In genomic region chr1:145215061-145215460, GRCh38 we compare ENCODE assay signal across 9 cellular contexts. TPM values are rescaled to one million over a fixed set of nuclear protein-coding genes. Genes with fewer than 3 reads are reported as not detected.
DNase-seq lines count a peak whose midpoint lies in the region; TF ChIP-seq lines count a peak whose summit lies in the region.
"Not testable (repeated sequence)": the region's sequence is repeated elsewhere in the genome, so short reads cannot be mapped to it uniquely, and the experiment has no call there.
"Had no signal": no experiment of that assay in that cellular context is flagged by ENCODE, and none has a peak within 500 bp of the region (broad histone marks: within the 10 kb centered on the region; RNA-seq: fewer than 3 reads in every experiment).

No MANE protein-coding gene starts in this region.

- H3K9me3 Mint-ChIP-seq in HFFc6, result not testable (repeated sequence)

- not testable (repeated sequence) for H3K36me3 ChIP-seq in effector memory CD4-positive, alpha-beta T cell (ENCODE audit: control insufficient read depth, insufficient read depth, low read length); kidney epithelial cell (ENCODE audit: control insufficient read depth, insufficient read depth, low read length)

- H3K4me3 Mint-ChIP-seq in HFFc6, result not testable (repeated sequence)

- not testable (repeated sequence) for H3K27ac Mint-ChIP-seq in HFFc6

- H3K4me1 Mint-ChIP-seq in HFFc6 (ENCODE audit: low read depth), result not testable (repeated sequence)

- H3K4me1 ChIP-seq in effector memory CD4-positive, alpha-beta T cell (ENCODE audit: control insufficient read depth, insufficient read depth, low read length, poor library complexity, severe bottlenecking), result not testable (repeated sequence)

- H3K4me3 ChIP-seq in effector memory CD4-positive, alpha-beta T cell (ENCODE audit: insufficient read depth, low read depth, low read length, poor library complexity, severe bottlenecking), result peak overlapping the region; percentile 25
- H3K4me3 ChIP-seq in kidney epithelial cell (ENCODE audit: low read depth, low read length), result peak overlapping the region; percentile 28

- not testable (repeated sequence) for H3K36me3 Mint-ChIP-seq in HFFc6 (ENCODE audit: low read depth)

- H3K27me3 Mint-ChIP-seq in HFFc6 (ENCODE audit: insufficient read depth), result not testable (repeated sequence)

- H3K9me3 ChIP-seq in effector memory CD4-positive, alpha-beta T cell (ENCODE audit: control insufficient read depth, low read length), result not testable (repeated sequence)

- TF ChIP-seq CTCF in HFFc6 (IDR thresholded peaks at IDR 0.05); kidney epithelial cell (IDR thresholded peaks at IDR 0.05; ENCODE audit: insufficient read depth, low read length, poor library complexity, severe bottlenecking): not testable (repeated sequence)

- DNase-seq in HFFc6 (peak; percentile 9), posterior vena cava (ENCODE audit: low spot score) (peak; percentile 88)
- peak; percentile 22 for DNase-seq in activated CD4-positive, CD25-positive, alpha-beta regulatory T cell treated with anti-CD3 and anti-CD28 coated beads, Interleukin-2, amount 50 U/mL, for 16 hours (ENCODE audit: low read depth, low spot score)
- peak; percentile 40 for DNase-seq in activated T-helper 9 cell treated with anti-CD3 and anti-CD28 coated beads, Interleukin-2, amount 50 U/mL, for 16 hours (ENCODE audit: low read depth)
- peak; percentile 34 to 58 (median 41) for DNase-seq in effector memory CD4-positive, alpha-beta T cell
- DNase-seq in kidney epithelial cell (ENCODE audit: low read depth), result not testable (repeated sequence)
- DNase-seq in stimulated activated CD8-positive, alpha-beta memory T cell treated with anti-CD3 and anti-CD28 coated beads, Interleukin-15, amount 100 ng/mL, for 4 hours (ENCODE audit: low read depth in 2 of 2), result peak; percentile 10 to 37

- not testable (repeated sequence) for H3K27me3 ChIP-seq in effector memory CD4-positive, alpha-beta T cell (replicated peaks; ENCODE audit: control insufficient read depth, insufficient read depth, low read length, poor library complexity, severe bottlenecking); kidney epithelial cell (ENCODE audit: control insufficient read depth, insufficient read depth, low read length)

- intact Hi-C loops in posterior vena cava (cut with DNase I), result not testable (repeated sequence)

- peak overlapping the region; percentile 68 for H3K27ac ChIP-seq in effector memory CD4-positive, alpha-beta T cell (ENCODE audit: insufficient read depth, low read length, poor library complexity, severe bottlenecking)

RNA-seq across cellular contexts. Expression of gene PPIAL4D, which starts 26.9 kb away (rescaled TPM):
- total RNA-seq in HFFc6 (2021; fragmentation: NEBNext Ultra II Directional; extraction: Animal tissue kit (Norgen Biotek cat#: 25700)), result not detected
- not detected in 2 replicates for total RNA-seq in kidney epithelial cell
- total RNA-seq in posterior vena cava, result not detected
- total RNA-seq: liver, SK-MEL-5 had no signal
